Comparison of ENCODE assay signal across 17 cellular contexts in genomic region chr12:75011120-75011519, GRCh38.
DNase-seq lines count a peak whose midpoint lies in the region; ATAC-seq, FAIRE-seq and TF ChIP-seq lines count a peak whose summit lies in the region.
"Had no signal": no experiment of that assay in that cellular context is flagged by ENCODE, and none has a peak within 500 bp of the region (broad histone marks: within the 10 kb centered on the region; RNA-seq: fewer than 3 reads in every experiment).

No MANE protein-coding gene starts in this region.

- intact Hi-C loops in lower lobe of right lung (cut with DNase I): no loop called here

- H3K4me1 ChIP-seq in lower lobe of right lung: no peaks in the 10 kb centered on the region
- H3K4me1 ChIP-seq: ascending aorta, heart right ventricle had no signal

- TF ChIP-seq CTCF in epithelial cell of proximal tubule (conservative IDR thresholded peaks at IDR 0.05; ENCODE audit: low read depth, low read length) (no peak), lower lobe of right lung (IDR thresholded peaks at IDR 0.05) (no peak)

- no peak overlapping the region for H3K27ac ChIP-seq in lower lobe of right lung
- H3K27ac ChIP-seq: ascending aorta, coronary artery, heart right ventricle had no signal

- H3K4me3 ChIP-seq in epithelial cell of proximal tubule (ENCODE audit: low read depth, low read length) (no peak overlapping the region), lower lobe of right lung (no peak overlapping the region)
- H3K4me3 ChIP-seq: ascending aorta, coronary artery, heart right ventricle had no signal

- no peak for FAIRE-seq in urothelium cell line (lab: Jason Lieb, UNC)
- FAIRE-seq: kidney, TTC549 had no signal

- no peaks in the 10 kb centered on the region for H3K27me3 ChIP-seq in lower lobe of right lung (ENCODE audit: low read depth)
- H3K27me3 ChIP-seq: ascending aorta, heart right ventricle had no signal

- no peaks in the 10 kb centered on the region for H3K9me3 ChIP-seq in lower lobe of right lung
- H3K9me3 ChIP-seq: ascending aorta had no signal

- no peaks in the 10 kb centered on the region for H3K36me3 ChIP-seq in lower lobe of right lung
- H3K36me3 ChIP-seq: ascending aorta, heart right ventricle had no signal

- DNase-seq in stimulated activated CD4-positive, alpha-beta T cell treated with anti-CD3 and anti-CD28 coated beads, Interleukin-4, amount 100 ng/mL, for 24 hours: peak; percentile 17
- no peak for DNase-seq in stimulated activated CD4-positive, alpha-beta T cell treated with anti-CD3 and anti-CD28 coated beads, Interleukin-4, amount 100 ng/mL, for 4 hours
- DNase-seq in OCI-M1 (lab: John Stamatoyannopoulos, UW) (peak; percentile 25), epithelial cell of proximal tubule (ENCODE audit: low read depth) (peak; percentile 61), urothelium cell line (ENCODE audit: low spot score) (peak; percentile 5), lower lobe of right lung (no peak)
- DNase-seq in activated effector memory CD4-positive, alpha-beta T cell treated with Interleukin-2 at 50 U/mL for 16 hours: no peak
- no peak for DNase-seq in stimulated activated CD4-positive, alpha-beta T cell treated with anti-CD3 and anti-CD28 coated beads, Interleukin-4, amount 100 ng/mL, for 1 hour
- DNase-seq: activated CD4-positive, alpha-beta T cell treated with anti-CD3 and anti-CD28 coated beads, Interleukin-2, amount 50 U/mL, for 1 hour; heart right ventricle; KBM-7; kidney; NCI-H2227 treated with DMSO at 0.1 percent for 48 hours had no signal

- no peak for ATAC-seq in lower lobe of right lung
- ATAC-seq: heart right ventricle, SK-N-SH treated with all-trans-retinoic acid at 6 μM for 48 hours had no signal

Comparison
In these comparisons a context has a peak if more than half of its experiments do, and no peak if none do; other contexts are left out.
1. DNase-seq: peak in stimulated activated CD4-positive, alpha-beta T cell treated with anti-CD3 and anti-CD28 coated beads, Interleukin-4, amount 100 ng/mL, for 24 hours (single experiment), OCI-M1 (single experiment), epithelial cell of proximal tubule (single experiment) and urothelium cell line (single experiment); none in stimulated activated CD4-positive, alpha-beta T cell treated with anti-CD3 and anti-CD28 coated beads, Interleukin-4, amount 100 ng/mL, for 4 hours (0 of 2), activated effector memory CD4-positive, alpha-beta T cell treated with Interleukin-2 at 50 U/mL for 16 hours (single experiment), lower lobe of right lung (single experiment) and stimulated activated CD4-positive, alpha-beta T cell treated with anti-CD3 and anti-CD28 coated beads, Interleukin-4, amount 100 ng/mL, for 1 hour (single experiment).